Comparison of ENCODE assay signal across 8 cellular contexts in genomic region chr22:37802310-37803194, GRCh38. TPM values are rescaled to one million over a fixed set of nuclear protein-coding genes. Genes with fewer than 3 reads are reported as not detected.
DNase-seq lines count a peak whose midpoint lies in the region; ATAC-seq and TF ChIP-seq lines count a peak whose summit lies in the region.

No MANE protein-coding gene starts in this region.

- H3K36me3 Mint-ChIP-seq in T-helper 1 cell treated with Interleukin-12 subunit alpha and Interleukin-12 subunit beta and Interleukin-4 antibody, amounts not matched to agents 30 μg/mL and 1 μg/mL, for 36 hours (ENCODE audit: low read depth): no peaks in the 10 kb centered on the region
- H3K36me3 Mint-ChIP-seq in activated naive CD8-positive, alpha-beta T cell: no peaks in the 10 kb centered on the region

- peak overlapping the region; percentile 89 for H2AFZ ChIP-seq in osteoblast (ENCODE audit: low read length)

- peak; percentile 16 to 26 for ATAC-seq in left cardiac atrium
- no peak for ATAC-seq in GM18511 (IDR thresholded peaks at IDR 0.05; ENCODE audit: unreplicated experiment)

- H3K27me3 ChIP-seq in osteoblast (ENCODE audit: insufficient read depth, low read length): no peaks in the 10 kb centered on the region

- peak overlapping the region; percentile 13 for H3K27ac Mint-ChIP-seq in T-helper 1 cell treated with Interleukin-12 subunit alpha and Interleukin-12 subunit beta and Interleukin-4 antibody, amounts not matched to agents 30 μg/mL and 1 μg/mL, for 36 hours
- H3K27ac Mint-ChIP-seq in activated naive CD8-positive, alpha-beta T cell: no peak overlapping the region

- peaks cover 24% of the 10 kb centered on the region for H3K4me1 ChIP-seq in osteoblast (ENCODE audit: insufficient read depth, low read length)

- H3K27ac ChIP-seq in osteoblast (ENCODE audit: low read depth, low read length): no peak overlapping the region

- no peaks in the 10 kb centered on the region for H3K9me3 Mint-ChIP-seq in T-helper 1 cell treated with Interleukin-12 subunit alpha and Interleukin-12 subunit beta and Interleukin-4 antibody, amounts not matched to agents 30 μg/mL and 1 μg/mL, for 36 hours
- H3K9me3 Mint-ChIP-seq in activated naive CD8-positive, alpha-beta T cell (ENCODE audit: low read depth): no peaks in the 10 kb centered on the region

- DNase-seq in T-helper 1 cell (no peak), NCI-H1694 treated with DMSO at 0.1 percent for 48 hours (lab: John Stamatoyannopoulos, UW) (peak; percentile 58), left cardiac atrium (peak; percentile 77), osteoblast (ENCODE audit: insufficient read length, low spot score, missing footprints) (peak; percentile 94), posterior vena cava (ENCODE audit: low spot score) (no peak)

- peak overlapping the region; percentile 71 for H3K4me3 Mint-ChIP-seq in T-helper 1 cell treated with Interleukin-12 subunit alpha and Interleukin-12 subunit beta and Interleukin-4 antibody, amounts not matched to agents 30 μg/mL and 1 μg/mL, for 36 hours
- H3K4me3 Mint-ChIP-seq in activated naive CD8-positive, alpha-beta T cell: peak overlapping the region; percentile 79

- peak overlapping the region; percentile 91 for H3K4me2 ChIP-seq in osteoblast (ENCODE audit: insufficient read depth, low read length)

- no peaks in the 10 kb centered on the region for H3K36me3 ChIP-seq in osteoblast (ENCODE audit: insufficient read depth, low read length)

- TF ChIP-seq CTCF in osteoblast (IDR thresholded peaks at IDR 0.05; ENCODE audit: extremely low read depth, low read depth, low read length): no peak

- peaks cover 46% of the 10 kb centered on the region for H3K27me3 Mint-ChIP-seq in T-helper 1 cell treated with Interleukin-12 subunit alpha and Interleukin-12 subunit beta and Interleukin-4 antibody, amounts not matched to agents 30 μg/mL and 1 μg/mL, for 36 hours (ENCODE audit: low read depth)
- peaks cover 20% of the 10 kb centered on the region for H3K27me3 Mint-ChIP-seq in activated naive CD8-positive, alpha-beta T cell

- peaks cover 13% of the 10 kb centered on the region for H3K79me2 ChIP-seq in osteoblast (ENCODE audit: insufficient read depth, low read length)

- H4K20me1 ChIP-seq in osteoblast (ENCODE audit: insufficient read depth, low read length): peaks cover 2% of the 10 kb centered on the region

- peak overlapping the region; percentile 80 for H3K4me3 ChIP-seq in osteoblast (ENCODE audit: insufficient read depth, low read length)

- no peaks in the 10 kb centered on the region for H3K9me3 ChIP-seq in osteoblast (ENCODE audit: low read depth, low read length)

- intact Hi-C loops in left cardiac atrium (cut with DNase I) (no loop called here), posterior vena cava (cut with DNase I) (loop anchor here in 1 of 2 donors (5.0 kb wide), 1 partner anchor 165 kb away; the partner anchor contains the start of gene SH3BP1)

- peaks cover 34% of the 10 kb centered on the region for H3K4me1 Mint-ChIP-seq in T-helper 1 cell treated with Interleukin-12 subunit alpha and Interleukin-12 subunit beta and Interleukin-4 antibody, amounts not matched to agents 30 μg/mL and 1 μg/mL, for 36 hours (ENCODE audit: low read depth)
- H3K4me1 Mint-ChIP-seq in activated naive CD8-positive, alpha-beta T cell (ENCODE audit: low read depth): peaks cover 29% of the 10 kb centered on the region

RNA-seq across cellular contexts. Expression of gene GCAT, which starts 5.2 kb away (rescaled TPM):
- total RNA-seq in left cardiac atrium (10 to 100 TPM; 16.7 to 19.0 TPM), osteoblast (25.9 and 26.8 TPM in 2 replicates), posterior vena cava (1 to 10 TPM; 3.3 to 6.2 TPM)

RNA-seq across cellular contexts. Expression of gene GALR3, which starts 20.6 kb away (rescaled TPM):
- not detected for total RNA-seq in left cardiac atrium
- not detected in 2 replicates for total RNA-seq in osteoblast
- not detected for total RNA-seq in posterior vena cava

RNA-seq across cellular contexts. Expression of gene ANKRD54, which starts 41.6 kb away (rescaled TPM):
- total RNA-seq in left cardiac atrium: 10 to 100 TPM in 1 of 2 donors, 1 to 10 TPM in 1; 9.9 to 12.8 TPM
- 20.6 and 23.9 TPM in 2 replicates for total RNA-seq in osteoblast
- total RNA-seq in posterior vena cava: 10 to 100 TPM; 13.3 to 15.1 TPM

RNA-seq across cellular contexts. Expression of gene EIF3L, which starts 46.7 kb away (rescaled TPM):
- 100 to 1,000 TPM; 282 to 298 TPM for total RNA-seq in left cardiac atrium
- 280 and 330 TPM in 2 replicates for total RNA-seq in osteoblast
- 100 to 1,000 TPM; 260 to 267 TPM for total RNA-seq in posterior vena cava

Comparison
In these comparisons a context has a peak if more than half of its experiments do, and no peak if none do; other contexts are left out.
1. DNase-seq: peak in NCI-H1694 treated with DMSO at 0.1 percent for 48 hours (single experiment), left cardiac atrium (single experiment) and osteoblast (single experiment); none in T-helper 1 cell (0 of 5) and posterior vena cava (single experiment).